10 cellular contexts compared by ENCODE assay signal in genomic region chr14:103550451-103551337, GRCh38. TPM values are rescaled to one million over a fixed set of nuclear protein-coding genes. Genes with fewer than 3 reads are reported as not detected.
DNase-seq lines count a peak whose midpoint lies in the region; ATAC-seq lines count a peak whose summit lies in the region.
"Had no signal": no experiment of that assay in that cellular context is flagged by ENCODE, and none has a peak within 500 bp of the region (broad histone marks: within the 10 kb centered on the region; RNA-seq: fewer than 3 reads in every experiment).

No MANE protein-coding gene starts in this region.

- H3K9ac ChIP-seq in HUES6 (ENCODE audit: low read length), result no peak overlapping the region

- peaks cover 20% of the 10 kb centered on the region for H3K4me1 Mint-ChIP-seq in stimulated activated effector memory CD8-positive, alpha-beta T cell treated with anti-CD3 and anti-CD28 coated beads, Interleukin-12 subunit alpha, Interleukin-12 subunit beta, amount 100 ng/mL, for 72 hours
- H3K4me1 Mint-ChIP-seq in natural killer cell treated with Interleukin-12 subunit alpha and Interleukin-12 subunit beta and Interleukin-15 and Interleukin-18, amount 100 ng/mL, for 72 hours (ENCODE audit: low read depth in 2 of 2), result peaks cover 0 to 17% of the 10 kb centered on the region in 2 donors

- H3K9me3 Mint-ChIP-seq in stimulated activated effector memory CD8-positive, alpha-beta T cell treated with anti-CD3 and anti-CD28 coated beads, Interleukin-12 subunit alpha, Interleukin-12 subunit beta, amount 100 ng/mL, for 72 hours, result no peaks in the 10 kb centered on the region
- no peaks in the 10 kb centered on the region for H3K9me3 Mint-ChIP-seq in natural killer cell treated with Interleukin-12 subunit alpha and Interleukin-12 subunit beta and Interleukin-15 and Interleukin-18, amount 100 ng/mL, for 72 hours
- H3K9me3 Mint-ChIP-seq: CD8-positive, alpha-beta T cell had no signal

- DNase-seq in astrocyte of the hippocampus (ENCODE audit: low read depth, low spot score), result peak; percentile 29
- no peak for DNase-seq in stimulated activated effector memory CD8-positive, alpha-beta T cell treated with anti-CD3 and anti-CD28 coated beads, Interleukin-12 subunit alpha, Interleukin-12 subunit beta, amount 100 ng/mL, for 72 hours (ENCODE audit: low spot score in 2 of 2)
- no peak for DNase-seq in natural killer cell treated with Interleukin-12 subunit alpha and Interleukin-12 subunit beta and Interleukin-15 and Interleukin-18, amount 100 ng/mL, for 72 hours (ENCODE audit: low spot score)
- no peak for DNase-seq in stimulated activated CD4-positive, alpha-beta T cell treated with anti-CD3 and anti-CD28 coated beads, Interleukin-1b, Interleukin-23, amount 100 ng/mL, for 48 hours
- DNase-seq: CD8-positive, alpha-beta T cell; IMR-90 had no signal

- peak overlapping the region; percentile 61 for H3K27ac Mint-ChIP-seq in stimulated activated effector memory CD8-positive, alpha-beta T cell treated with anti-CD3 and anti-CD28 coated beads, Interleukin-12 subunit alpha, Interleukin-12 subunit beta, amount 100 ng/mL, for 72 hours
- H3K27ac Mint-ChIP-seq in natural killer cell treated with Interleukin-12 subunit alpha and Interleukin-12 subunit beta and Interleukin-15 and Interleukin-18, amount 100 ng/mL, for 72 hours, result no peak overlapping the region
- H3K27ac Mint-ChIP-seq: CD8-positive, alpha-beta T cell had no signal

- no peak overlapping the region for H3K4me3 Mint-ChIP-seq in stimulated activated effector memory CD8-positive, alpha-beta T cell treated with anti-CD3 and anti-CD28 coated beads, Interleukin-12 subunit alpha, Interleukin-12 subunit beta, amount 100 ng/mL, for 72 hours
- no peak overlapping the region for H3K4me3 Mint-ChIP-seq in natural killer cell treated with Interleukin-12 subunit alpha and Interleukin-12 subunit beta and Interleukin-15 and Interleukin-18, amount 100 ng/mL, for 72 hours
- H3K4me3 Mint-ChIP-seq: CD8-positive, alpha-beta T cell had no signal

- no peaks in the 10 kb centered on the region for H3K36me3 ChIP-seq in HUES6 (ENCODE audit: control insufficient read depth, insufficient read depth, low read length)

- no peaks in the 10 kb centered on the region; the same call in 1 of the 2 replicates for H3K4me1 ChIP-seq in HUES6 (ENCODE audit: control insufficient read depth, insufficient read depth, low read length)

- no peak overlapping the region for H3K4me3 ChIP-seq in HUES6 (ENCODE audit: low read depth, low read length)

- H3K36me3 Mint-ChIP-seq in stimulated activated effector memory CD8-positive, alpha-beta T cell treated with anti-CD3 and anti-CD28 coated beads, Interleukin-12 subunit alpha, Interleukin-12 subunit beta, amount 100 ng/mL, for 72 hours, result peaks cover 11% of the 10 kb centered on the region
- H3K36me3 Mint-ChIP-seq in natural killer cell treated with Interleukin-12 subunit alpha and Interleukin-12 subunit beta and Interleukin-15 and Interleukin-18, amount 100 ng/mL, for 72 hours, result no peaks in the 10 kb centered on the region

- H3K27ac ChIP-seq in HUES6 (ENCODE audit: low read depth, low read length), result 0 out of 2 replicates have a peak overlapping the region, but pooled peaks have one; percentile 8
- peak overlapping the region; percentile 90 for H3K27ac ChIP-seq in layer of hippocampus (ENCODE audit: low read depth, low read length)

- ATAC-seq in stimulated activated effector memory CD8-positive, alpha-beta T cell treated with anti-CD3 and anti-CD28 coated beads, Interleukin-12 subunit alpha, Interleukin-12 subunit beta, amount 100 ng/mL, for 72 hours, result no peak
- ATAC-seq in natural killer cell treated with Interleukin-12 subunit alpha and Interleukin-12 subunit beta and Interleukin-15 and Interleukin-18, amount 100 ng/mL, for 72 hours, result no peak
- no peak for ATAC-seq in HG03045 (IDR thresholded peaks at IDR 0.05; ENCODE audit: unreplicated experiment)
- no peak for ATAC-seq in GM19467 (IDR thresholded peaks at IDR 0.05; ENCODE audit: unreplicated experiment)
- ATAC-seq: CD8-positive, alpha-beta T cell had no signal

- H3K27me3 ChIP-seq in HUES6 (ENCODE audit: control insufficient read depth, insufficient read depth, low read length) (no peaks in the 10 kb centered on the region), layer of hippocampus (ENCODE audit: control insufficient read depth, insufficient read depth, low read length) (no peaks in the 10 kb centered on the region)

- H3K9me3 ChIP-seq in HUES6 (ENCODE audit: control insufficient read depth, insufficient read depth, low read depth, low read length), result no peaks in the 10 kb centered on the region

- H3K27me3 Mint-ChIP-seq in natural killer cell treated with Interleukin-12 subunit alpha and Interleukin-12 subunit beta and Interleukin-15 and Interleukin-18, amount 100 ng/mL, for 72 hours, result no peaks in the 10 kb centered on the region

RNA-seq across cellular contexts. Expression of gene BAG5, which starts 11.8 kb away (rescaled TPM):
- total RNA-seq in natural killer cell treated with Interleukin-12 subunit alpha and Interleukin-12 subunit beta and Interleukin-15 and Interleukin-18, amount 100 ng/mL, for 72 hours, result 10 to 100 TPM; 27.4 to 29.6 TPM

RNA-seq across cellular contexts. Expression of gene COA8, which starts 12.1 kb away (rescaled TPM):
- total RNA-seq in natural killer cell treated with Interleukin-12 subunit alpha and Interleukin-12 subunit beta and Interleukin-15 and Interleukin-18, amount 100 ng/mL, for 72 hours, result 10 to 100 TPM; 35.8 to 38.3 TPM

RNA-seq across cellular contexts. Expression of gene TRMT61A, which starts 21.7 kb away (rescaled TPM):
- 10 to 100 TPM; 13.2 to 29.7 TPM for total RNA-seq in natural killer cell treated with Interleukin-12 subunit alpha and Interleukin-12 subunit beta and Interleukin-15 and Interleukin-18, amount 100 ng/mL, for 72 hours

RNA-seq across cellular contexts. Expression of gene CKB, which starts 28.1 kb away (rescaled TPM):
- 1 to 10 TPM; 3.0 to 4.6 TPM for total RNA-seq in natural killer cell treated with Interleukin-12 subunit alpha and Interleukin-12 subunit beta and Interleukin-15 and Interleukin-18, amount 100 ng/mL, for 72 hours
